In genomic region chr1:247465796-247466195, GRCh38 we compare ENCODE assay signal across 28 cellular contexts. TPM values are rescaled to one million over a fixed set of nuclear protein-coding genes. Genes with fewer than 3 reads are reported as not detected.
"Had no signal": no experiment of that assay in that cellular context is flagged by ENCODE, and none has a peak within 500 bp of the region (broad histone marks: within the 10 kb centered on the region; RNA-seq: fewer than 3 reads in every experiment).

No MANE protein-coding gene starts in this region.

- H3K27me3 ChIP-seq: ascending aorta, brain microvascular endothelial cell, hepatocyte, left lung, ovary, right atrium auricular region, thyroid gland had no signal

- DNase-seq: activated CD4-positive, alpha-beta T cell treated with anti-CD3 and anti-CD28 coated beads, Interleukin-2, amount 50 U/mL, for 1 hour; activated CD4-positive, CD25-positive, alpha-beta regulatory T cell treated with anti-CD3 and anti-CD28 coated beads, Interleukin-2, amount 50 U/mL, for 72 hours; activated gamma-delta T cell treated with Interleukin-2 at 50 U/mL for 16 hours; activated T-cell treated with anti-CD3 and anti-CD28 coated beads, Interleukin-2, amount 50 U/mL, for 1 hour; brain microvascular endothelial cell; caudate nucleus; effector memory CD4-positive, alpha-beta T cell; foreskin melanocyte; immature natural killer cell; kidney glomerular epithelial cell; left lung; natural killer cell; ovary; psoas muscle; stimulated activated CD4-positive, alpha-beta T cell treated with anti-CD3 and anti-CD28 coated beads, Interleukin-4, amount 100 ng/mL, for 4 hours; stimulated activated naive CD8-positive, alpha-beta T cell treated with anti-CD3 and anti-CD28 coated beads, Interleukin-15, Interleukin-2, amounts not matched to agents 100 U/mL and 50 U/mL, for 24 hours; thyroid gland; WERI-Rb-1 had no signal

- H2AFZ ChIP-seq: hepatocyte had no signal

- H3K36me3 Mint-ChIP-seq: activated naive CD4-positive, alpha-beta T cell treated with anti-CD3 and anti-CD28 coated beads, Interleukin-2, amount 50 U/mL, for 24 hours; immature natural killer cell; mesothelial cell of epicardium; natural killer cell had no signal

- H3K4me3 ChIP-seq: ascending aorta, hepatocyte, left lung, ovary, psoas muscle, right atrium auricular region, thyroid gland had no signal

- H3K27ac Mint-ChIP-seq: activated naive CD4-positive, alpha-beta T cell treated with anti-CD3 and anti-CD28 coated beads, Interleukin-2, amount 50 U/mL, for 24 hours; immature natural killer cell; mesothelial cell of epicardium; natural killer cell had no signal

- ATAC-seq: left lung; natural killer cell; psoas muscle; stimulated activated naive CD8-positive, alpha-beta T cell treated with anti-CD3 and anti-CD28 coated beads, Interleukin-15, Interleukin-2, amounts not matched to agents 100 U/mL and 50 U/mL, for 24 hours had no signal

- H3K4me1 Mint-ChIP-seq: activated naive CD4-positive, alpha-beta T cell treated with anti-CD3 and anti-CD28 coated beads, Interleukin-2, amount 50 U/mL, for 24 hours; immature natural killer cell; mesothelial cell of epicardium; natural killer cell had no signal

- H3K36me3 ChIP-seq: ascending aorta, brain microvascular endothelial cell, left lung, ovary, right atrium auricular region, thyroid gland, WERI-Rb-1 had no signal

- H3K4me3 Mint-ChIP-seq: activated naive CD4-positive, alpha-beta T cell treated with anti-CD3 and anti-CD28 coated beads, Interleukin-2, amount 50 U/mL, for 24 hours; immature natural killer cell; mesothelial cell of epicardium; natural killer cell had no signal

- H3K79me2 ChIP-seq: hepatocyte had no signal

- H3K4me2 ChIP-seq: hepatocyte had no signal

- H3K9me3 ChIP-seq: left lung, ovary, psoas muscle, thyroid gland had no signal

- H3K9me3 Mint-ChIP-seq: activated naive CD4-positive, alpha-beta T cell treated with anti-CD3 and anti-CD28 coated beads, Interleukin-2, amount 50 U/mL, for 24 hours; immature natural killer cell; natural killer cell had no signal

- H3K27ac ChIP-seq: ascending aorta, brain microvascular endothelial cell, hepatocyte, left lung, ovary, psoas muscle, right atrium auricular region, thyroid gland, WERI-Rb-1 had no signal

- H3K4me1 ChIP-seq: ascending aorta, left lung, psoas muscle, right atrium auricular region, thyroid gland had no signal

RNA-seq across cellular contexts. Expression of gene OR2B11, which starts 7.9 kb away (rescaled TPM):
- total RNA-seq: ascending aorta; dermis microvascular lymphatic vessel endothelial cell; hepatocyte; left lung; lung microvascular endothelial cell; mesothelial cell of epicardium; natural killer cell; ovary; psoas muscle; right atrium auricular region; subcutaneous adipose tissue; T-helper 1 cell treated with Interleukin-12 subunit alpha and Interleukin-12 subunit beta and Interleukin-4 antibody, amounts not matched to agents 30 ng/mL and 1 ng/mL, for 36 hours; thyroid gland; urinary bladder had no signal
